In the genomic region with DNA sequence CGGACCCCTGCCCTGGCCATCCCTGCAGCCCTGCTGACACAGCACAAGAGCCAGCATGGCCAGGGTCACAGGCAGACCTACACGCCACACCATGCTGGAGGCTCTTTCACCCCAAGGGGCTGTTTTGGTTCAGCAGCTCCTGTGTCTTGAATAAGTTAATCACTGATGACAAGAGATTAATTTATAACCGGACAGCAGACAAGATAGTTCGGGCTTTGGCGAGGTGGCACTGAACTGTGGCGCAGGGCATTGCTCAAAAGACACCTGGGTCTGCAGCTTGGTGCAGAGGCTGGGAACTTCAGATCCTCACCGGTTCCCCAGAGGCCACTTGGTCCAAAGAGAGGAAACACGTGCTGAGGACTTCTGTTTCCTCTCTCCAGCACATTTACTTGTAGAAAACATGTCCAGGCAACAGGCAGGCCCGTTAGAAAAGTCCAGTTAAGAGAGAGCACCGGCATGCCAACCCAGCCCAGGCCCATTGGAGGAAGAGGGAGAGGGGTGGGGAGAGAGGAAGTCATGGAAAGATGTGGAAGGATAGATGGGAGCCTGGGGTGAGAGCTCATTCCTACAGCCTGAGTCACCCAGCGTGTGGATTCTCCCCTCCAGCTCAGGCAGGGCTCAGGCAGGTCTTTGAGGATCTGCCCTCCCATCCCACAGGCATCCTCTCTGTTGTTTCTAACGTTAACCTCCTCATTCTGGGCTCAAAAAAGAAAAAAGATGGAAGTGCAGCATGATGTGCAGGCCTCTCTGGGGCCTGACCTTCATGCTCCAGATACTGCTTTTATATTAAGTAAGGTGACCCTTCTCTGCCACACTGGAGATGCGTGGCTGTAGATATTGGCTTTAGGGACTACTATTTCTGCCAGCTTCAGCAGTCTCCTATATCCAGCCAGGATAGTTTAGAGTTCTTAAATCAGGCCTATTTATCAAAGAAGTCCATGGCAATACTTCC, we compare ENCODE assay signal across 10 cellular contexts.
A peak's percentile ranks its signal among the peaks of the same experiment; 100 is the strongest.
DNase-seq lines count a peak whose midpoint lies in the region; ATAC-seq, FAIRE-seq and TF ChIP-seq lines count a peak whose summit lies in the region.
"Had no signal": no experiment of that assay in that cellular context is flagged by ENCODE, and none has a peak within 500 bp of the region (broad histone marks: within the 10 kb centered on the region; RNA-seq: fewer than 3 reads in every experiment).

No MANE protein-coding gene starts in this region.

- H3F3A ChIP-seq in GM23338 (replicated peaks; ENCODE audit: low read depth), result no peaks in the 10 kb centered on the region

- no peaks in the 10 kb centered on the region for H3K79me2 ChIP-seq in GM23338 (replicated peaks; ENCODE audit: insufficient read depth)

- no peak for TF ChIP-seq CTCF in GM23338 (conservative IDR thresholded peaks at IDR 0.05; ENCODE audit: low read depth in 2 of 2)
- no peak for TF ChIP-seq CTCF in foreskin fibroblast (IDR thresholded peaks at IDR 0.05; ENCODE audit: low read depth, low read length)

- H3K4me1 Mint-ChIP-seq in GM23338 (peaks cover 11% of the 10 kb centered on the region), T-helper 17 cell (peaks cover 6% of the 10 kb centered on the region)

- no peaks in the 10 kb centered on the region for H3K36me3 ChIP-seq in GM23338 (ENCODE audit: insufficient read depth)

- H3K36me3 Mint-ChIP-seq in GM23338 (ENCODE audit: low read depth), result no peaks in the 10 kb centered on the region
- peaks cover 2% of the 10 kb centered on the region for H3K36me3 Mint-ChIP-seq in T-helper 17 cell (ENCODE audit: low read depth)

- peaks cover 12% of the 10 kb centered on the region for H3K4me1 ChIP-seq in GM23338 (ENCODE audit: insufficient read depth)
- H3K4me1 ChIP-seq: body of pancreas had no signal

- peak overlapping the region; percentile 85 for H2AFZ ChIP-seq in GM23338

- H3K9me2 ChIP-seq in GM23338 (ENCODE audit: insufficient read depth), result peaks cover 4% of the 10 kb centered on the region

- H4K20me1 ChIP-seq in GM23338 (replicated peaks; ENCODE audit: insufficient read depth), result no peaks in the 10 kb centered on the region

- ATAC-seq in GM23338 (peak; percentile 59; the same call in 2 of the 3 replicates), T-helper 17 cell (no peak), HG02852 (IDR thresholded peaks at IDR 0.05; ENCODE audit: unreplicated experiment) (no peak)
- ATAC-seq: body of pancreas had no signal

- no peaks in the 10 kb centered on the region for H3K27me3 ChIP-seq in GM23338 (ENCODE audit: insufficient read depth)
- H3K27me3 ChIP-seq: body of pancreas had no signal

- H3K9me3 ChIP-seq in T-helper 17 cell (ENCODE audit: control insufficient read depth, low read length, poor library complexity, severe bottlenecking), result no peaks in the 10 kb centered on the region
- H3K9me3 ChIP-seq: body of pancreas had no signal

- FAIRE-seq in RCC 7860 (lab: Jason Lieb, UNC), result no peak

- H3K9me3 Mint-ChIP-seq in GM23338, result no peaks in the 10 kb centered on the region; the same call in 1 of the 3 replicates

- no peak overlapping the region for H3K27ac ChIP-seq in GM23338 (ENCODE audit: low read depth)
- H3K27ac ChIP-seq: body of pancreas had no signal

- H3K4me3 ChIP-seq in GM23338 (no peak overlapping the region), foreskin fibroblast (ENCODE audit: low read depth in 1 of 2, low read length in 2 of 2) (no peak overlapping the region)
- H3K4me3 ChIP-seq: body of pancreas had no signal

- H3K4me2 ChIP-seq in GM23338, result no peak overlapping the region

- H3K27ac Mint-ChIP-seq in GM23338, result no peak overlapping the region
- H3K27ac Mint-ChIP-seq in T-helper 17 cell, result no peak overlapping the region

- H3K4me3 Mint-ChIP-seq in GM23338 (no peak overlapping the region), T-helper 17 cell (no peak overlapping the region)

- DNase-seq in 8988T (peak; percentile 61), GM23338 (ENCODE audit: low spot score) (peak; percentile 44), RCC 7860 (ENCODE audit: low spot score) (peak; percentile 95), foreskin fibroblast (peak; percentile 70 to 76), SIG-M5 (lab: John Stamatoyannopoulos, UW) (no peak), T-helper 17 cell (no peak), NCI-H1417 treated with DMSO at 0.1 percent for 48 hours (lab: John Stamatoyannopoulos, UW) (no peak)
- DNase-seq: AML-193, body of pancreas had no signal

- peaks cover 12% of the 10 kb centered on the region for H3K27me3 Mint-ChIP-seq in GM23338 (ENCODE audit: insufficient read depth, low read depth, poor library complexity)
- peaks cover 53% of the 10 kb centered on the region for H3K27me3 Mint-ChIP-seq in T-helper 17 cell

TF ChIP-seq in GM23338, 12 proteins besides CTCF, POLR2A, EP300 and RAD21:
- TF ChIP-seq, protein P1, sequence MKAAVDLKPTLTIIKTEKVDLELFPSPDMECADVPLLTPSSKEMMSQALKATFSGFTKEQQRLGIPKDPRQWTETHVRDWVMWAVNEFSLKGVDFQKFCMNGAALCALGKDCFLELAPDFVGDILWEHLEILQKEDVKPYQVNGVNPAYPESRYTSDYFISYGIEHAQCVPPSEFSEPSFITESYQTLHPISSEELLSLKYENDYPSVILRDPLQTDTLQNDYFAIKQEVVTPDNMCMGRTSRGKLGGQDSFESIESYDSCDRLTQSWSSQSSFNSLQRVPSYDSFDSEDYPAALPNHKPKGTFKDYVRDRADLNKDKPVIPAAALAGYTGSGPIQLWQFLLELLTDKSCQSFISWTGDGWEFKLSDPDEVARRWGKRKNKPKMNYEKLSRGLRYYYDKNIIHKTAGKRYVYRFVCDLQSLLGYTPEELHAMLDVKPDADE (IDR thresholded peaks at IDR 0.05), result no peak
- no peak for TF ChIP-seq ZNF114 (CRISPR knock-in tag; IDR thresholded peaks at IDR 0.05)
- TF ChIP-seq, protein P2, sequence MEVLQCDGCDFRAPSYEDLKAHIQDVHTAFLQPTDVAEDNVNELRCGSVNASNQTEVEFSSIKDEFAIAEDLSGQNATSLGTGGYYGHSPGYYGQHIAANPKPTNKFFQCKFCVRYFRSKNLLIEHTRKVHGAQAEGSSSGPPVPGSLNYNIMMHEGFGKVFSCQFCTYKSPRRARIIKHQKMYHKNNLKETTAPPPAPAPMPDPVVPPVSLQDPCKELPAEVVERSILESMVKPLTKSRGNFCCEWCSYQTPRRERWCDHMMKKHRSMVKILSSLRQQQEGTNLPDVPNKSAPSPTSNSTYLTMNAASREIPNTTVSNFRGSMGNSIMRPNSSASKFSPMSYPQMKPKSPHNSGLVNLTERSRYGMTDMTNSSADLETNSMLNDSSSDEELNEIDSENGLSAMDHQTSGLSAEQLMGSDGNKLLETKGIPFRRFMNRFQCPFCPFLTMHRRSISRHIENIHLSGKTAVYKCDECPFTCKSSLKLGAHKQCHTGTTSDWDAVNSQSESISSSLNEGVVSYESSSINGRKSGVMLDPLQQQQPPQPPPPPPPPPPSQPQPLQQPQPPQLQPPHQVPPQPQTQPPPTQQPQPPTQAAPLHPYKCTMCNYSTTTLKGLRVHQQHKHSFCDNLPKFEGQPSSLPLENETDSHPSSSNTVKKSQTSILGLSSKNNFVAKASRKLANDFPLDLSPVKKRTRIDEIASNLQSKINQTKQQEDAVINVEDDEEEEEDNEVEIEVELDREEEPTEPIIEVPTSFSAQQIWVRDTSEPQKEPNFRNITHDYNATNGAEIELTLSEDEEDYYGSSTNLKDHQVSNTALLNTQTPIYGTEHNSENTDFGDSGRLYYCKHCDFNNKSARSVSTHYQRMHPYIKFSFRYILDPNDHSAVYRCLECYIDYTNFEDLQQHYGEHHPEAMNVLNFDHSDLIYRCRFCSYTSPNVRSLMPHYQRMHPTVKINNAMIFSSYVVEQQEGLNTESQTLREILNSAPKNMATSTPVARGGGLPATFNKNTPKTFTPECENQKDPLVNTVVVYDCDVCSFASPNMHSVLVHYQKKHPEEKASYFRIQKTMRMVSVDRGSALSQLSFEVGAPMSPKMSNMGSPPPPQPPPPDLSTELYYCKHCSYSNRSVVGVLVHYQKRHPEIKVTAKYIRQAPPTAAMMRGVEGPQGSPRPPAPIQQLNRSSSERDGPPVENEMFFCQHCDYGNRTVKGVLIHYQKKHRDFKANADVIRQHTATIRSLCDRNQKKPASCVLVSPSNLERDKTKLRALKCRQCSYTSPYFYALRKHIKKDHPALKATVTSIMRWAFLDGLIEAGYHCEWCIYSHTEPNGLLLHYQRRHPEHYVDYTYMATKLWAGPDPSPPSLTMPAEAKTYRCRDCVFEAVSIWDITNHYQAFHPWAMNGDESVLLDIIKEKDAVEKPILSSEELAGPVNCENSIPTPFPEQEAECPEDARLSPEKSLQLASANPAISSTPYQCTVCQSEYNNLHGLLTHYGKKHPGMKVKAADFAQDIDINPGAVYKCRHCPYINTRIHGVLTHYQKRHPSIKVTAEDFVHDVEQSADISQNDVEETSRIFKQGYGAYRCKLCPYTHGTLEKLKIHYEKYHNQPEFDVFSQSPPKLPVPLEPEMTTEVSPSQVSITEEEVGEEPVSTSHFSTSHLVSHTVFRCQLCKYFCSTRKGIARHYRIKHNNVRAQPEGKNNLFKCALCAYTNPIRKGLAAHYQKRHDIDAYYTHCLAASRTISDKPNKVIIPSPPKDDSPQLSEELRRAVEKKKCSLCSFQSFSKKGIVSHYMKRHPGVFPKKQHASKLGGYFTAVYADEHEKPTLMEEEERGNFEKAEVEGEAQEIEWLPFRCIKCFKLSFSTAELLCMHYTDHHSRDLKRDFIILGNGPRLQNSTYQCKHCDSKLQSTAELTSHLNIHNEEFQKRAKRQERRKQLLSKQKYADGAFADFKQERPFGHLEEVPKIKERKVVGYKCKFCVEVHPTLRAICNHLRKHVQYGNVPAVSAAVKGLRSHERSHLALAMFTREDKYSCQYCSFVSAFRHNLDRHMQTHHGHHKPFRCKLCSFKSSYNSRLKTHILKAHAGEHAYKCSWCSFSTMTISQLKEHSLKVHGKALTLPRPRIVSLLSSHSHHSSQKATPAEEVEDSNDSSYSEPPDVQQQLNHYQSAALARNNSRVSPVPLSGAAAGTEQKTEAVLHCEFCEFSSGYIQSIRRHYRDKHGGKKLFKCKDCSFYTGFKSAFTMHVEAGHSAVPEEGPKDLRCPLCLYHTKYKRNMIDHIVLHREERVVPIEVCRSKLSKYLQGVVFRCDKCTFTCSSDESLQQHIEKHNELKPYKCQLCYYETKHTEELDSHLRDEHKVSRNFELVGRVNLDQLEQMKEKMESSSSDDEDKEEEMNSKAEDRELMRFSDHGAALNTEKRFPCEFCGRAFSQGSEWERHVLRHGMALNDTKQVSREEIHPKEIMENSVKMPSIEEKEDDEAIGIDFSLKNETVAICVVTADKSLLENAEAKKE (CRISPR knock-in tag; IDR thresholded peaks at IDR 0.05), result no peak
- TF ChIP-seq POLR2AphosphoS5 (IDR thresholded peaks at IDR 0.05; ENCODE audit: low read depth), result no peak
- no peak for TF ChIP-seq CREB1 (CRISPR knock-in tag; IDR thresholded peaks at IDR 0.05; ENCODE audit: low read depth)
- no peak for TF ChIP-seq EZH2phosphoT487 (IDR thresholded peaks at IDR 0.05; ENCODE audit: unreplicated experiment)
- no peak for TF ChIP-seq STAT1 (IDR thresholded peaks at IDR 0.05; ENCODE audit: unreplicated experiment)

Comparison
In these comparisons a context has a peak if more than half of its experiments do, and no peak if none do; other contexts are left out.
1. DNase-seq: peak in 8988T (single experiment), GM23338 (single experiment), RCC 7860 (single experiment) and foreskin fibroblast (2 of 2); none in SIG-M5 (single experiment), T-helper 17 cell (0 of 3) and NCI-H1417 treated with DMSO at 0.1 percent for 48 hours (single experiment).